In genomic region chr7:113008755-113009154, GRCh38 we compare ENCODE assay signal across 28 cellular contexts.
"Had no signal": no experiment of that assay in that cellular context is flagged by ENCODE, and none has a peak within 500 bp of the region (broad histone marks: within the 10 kb centered on the region; RNA-seq: fewer than 3 reads in every experiment).

No MANE protein-coding gene starts in this region.

- H3K27me3 ChIP-seq: ovary, right lobe of liver, sigmoid colon, stomach, thyroid gland, tibial nerve, upper lobe of left lung, vagina had no signal

- H3K9ac ChIP-seq: parathyroid adenoma had no signal

- ATAC-seq: natural killer cell treated with Interleukin-12 subunit alpha and Interleukin-12 subunit beta and Interleukin-15 and Interleukin-18, amount 100 ng/mL, for 72 hours; psoas muscle; right cardiac atrium; right lobe of liver; stimulated activated effector memory CD8-positive, alpha-beta T cell treated with anti-CD3 and anti-CD28 coated beads, Interleukin-12 subunit alpha, Interleukin-12 subunit beta, amount 100 ng/mL, for 72 hours; stimulated activated naive B cell treated with anti-CD40 and anti-IgM and Interleukin-4, amounts not matched to agents 10 μg/mL and 1 μg/mL and 100 μg/mL, for 72 hours had no signal

- H3K4me1 Mint-ChIP-seq: nephron progenitor cell; neural crest cell; stimulated activated effector memory CD8-positive, alpha-beta T cell treated with anti-CD3 and anti-CD28 coated beads, Interleukin-12 subunit alpha, Interleukin-12 subunit beta, amount 100 ng/mL, for 72 hours had no signal

- H3K79me2 ChIP-seq: parathyroid adenoma had no signal

- H3K27me3 Mint-ChIP-seq: natural killer cell treated with Interleukin-12 subunit alpha and Interleukin-12 subunit beta and Interleukin-15 and Interleukin-18, amount 100 ng/mL, for 72 hours; progenitor cell of endocrine pancreas; stimulated activated naive CD8-positive, alpha-beta T cell treated with anti-CD3 and anti-CD28 coated beads, Interleukin-15, Interleukin-2, amounts not matched to agents 100 ng/mL and 50 ng/mL, for 24 hours had no signal

- H3K4me1 ChIP-seq: parathyroid adenoma, psoas muscle, right lobe of liver, sigmoid colon, stomach, thyroid gland, tibial nerve, upper lobe of left lung, vagina had no signal

- H3K27ac ChIP-seq: ovary, parathyroid adenoma, psoas muscle, right lobe of liver, sigmoid colon, stomach, thoracic aorta, thyroid gland, tibial nerve, upper lobe of left lung, vagina had no signal

- H3K36me3 Mint-ChIP-seq: natural killer cell treated with Interleukin-12 subunit alpha and Interleukin-12 subunit beta and Interleukin-15 and Interleukin-18, amount 100 ng/mL, for 72 hours; stimulated activated effector memory CD8-positive, alpha-beta T cell treated with anti-CD3 and anti-CD28 coated beads, Interleukin-12 subunit alpha, Interleukin-12 subunit beta, amount 100 ng/mL, for 72 hours had no signal

- H3K4me3 ChIP-seq: ovary, psoas muscle, right lobe of liver, sigmoid colon, stomach, thoracic aorta, thyroid gland, tibial nerve, upper lobe of left lung, vagina had no signal

- DNase-seq: nephron progenitor cell; occipital lobe; ovary; posterior cingulate gyrus; psoas muscle; right cardiac atrium; right lobe of liver; sigmoid colon; small intestine; stimulated activated CD4-positive, alpha-beta T cell treated with anti-CD3 and anti-CD28 coated beads, Interleukin-15, amount 100 ng/mL, for 24 hours; stimulated activated CD4-positive, alpha-beta T cell treated with anti-CD3 and anti-CD28 coated beads, Interleukin-2, amount 100 ng/mL, for 24 hours; stimulated activated CD4-positive, alpha-beta T cell treated with anti-CD3 and anti-CD28 coated beads, Interleukin-2, amount 100 ng/mL, for 48 hours; stimulated activated CD4-positive, alpha-beta T cell treated with anti-CD3 and anti-CD28 coated beads, Interleukin-4, amount 100 ng/mL, for 24 hours; stimulated activated naive B cell treated with anti-CD40 and anti-IgM and Interleukin-4, amounts not matched to agents 10 μg/mL and 1 μg/mL and 100 μg/mL, for 72 hours; stimulated activated naive CD4-positive, alpha-beta T cell treated with Interleukin-2 at 50 U/mL for 16 hours; stomach; thyroid gland; trophoblast cell; upper lobe of left lung had no signal

- H2AFZ ChIP-seq: parathyroid adenoma had no signal

- H3K36me3 ChIP-seq: ovary, right lobe of liver, sigmoid colon, stomach, thoracic aorta, thyroid gland, tibial nerve, upper lobe of left lung, vagina had no signal

- H3K9me3 ChIP-seq: ovary, psoas muscle, right lobe of liver, sigmoid colon, thoracic aorta, thyroid gland, vagina had no signal

- H3K4me3 Mint-ChIP-seq: natural killer cell treated with Interleukin-12 subunit alpha and Interleukin-12 subunit beta and Interleukin-15 and Interleukin-18, amount 100 ng/mL, for 72 hours; nephron progenitor cell; neural crest cell; stimulated activated effector memory CD8-positive, alpha-beta T cell treated with anti-CD3 and anti-CD28 coated beads, Interleukin-12 subunit alpha, Interleukin-12 subunit beta, amount 100 ng/mL, for 72 hours; stimulated activated naive B cell treated with anti-CD40 and anti-IgM and Interleukin-4, amounts not matched to agents 10 μg/mL and 1 μg/mL and 100 μg/mL, for 72 hours; stimulated activated naive CD8-positive, alpha-beta T cell treated with anti-CD3 and anti-CD28 coated beads, Interleukin-15, Interleukin-2, amounts not matched to agents 100 ng/mL and 50 ng/mL, for 24 hours had no signal

- H3K27ac Mint-ChIP-seq: natural killer cell treated with Interleukin-12 subunit alpha and Interleukin-12 subunit beta and Interleukin-15 and Interleukin-18, amount 100 ng/mL, for 72 hours; nephron progenitor cell; progenitor cell of endocrine pancreas; stimulated activated effector memory CD8-positive, alpha-beta T cell treated with anti-CD3 and anti-CD28 coated beads, Interleukin-12 subunit alpha, Interleukin-12 subunit beta, amount 100 ng/mL, for 72 hours; stimulated activated naive B cell treated with anti-CD40 and anti-IgM and Interleukin-4, amounts not matched to agents 10 μg/mL and 1 μg/mL and 100 μg/mL, for 72 hours; stimulated activated naive CD8-positive, alpha-beta T cell treated with anti-CD3 and anti-CD28 coated beads, Interleukin-15, Interleukin-2, amounts not matched to agents 100 ng/mL and 50 ng/mL, for 24 hours had no signal
